In the genomic region with DNA sequence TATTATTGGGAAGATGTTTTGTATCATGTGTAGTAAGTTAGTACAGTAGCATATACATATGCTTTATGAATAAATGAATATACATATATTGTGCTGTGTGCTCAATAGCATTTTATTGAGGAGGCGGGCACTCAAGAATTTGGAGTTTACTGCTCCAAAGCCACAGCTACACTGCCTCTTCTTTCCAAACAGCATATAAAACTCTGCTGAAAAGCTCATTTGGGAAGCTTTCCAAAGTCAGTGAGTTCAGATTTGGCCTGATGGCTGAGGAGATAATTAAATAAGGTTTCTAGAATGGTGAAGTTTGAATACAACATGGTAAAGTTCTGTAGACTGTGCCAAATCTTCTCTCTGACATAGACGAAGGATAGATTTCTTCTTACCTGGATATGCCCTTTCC, we compare ENCODE assay signal across 31 cellular contexts. TPM values are rescaled to one million over a fixed set of nuclear protein-coding genes. Genes with fewer than 3 reads are reported as not detected.
"Had no signal": no experiment of that assay in that cellular context is flagged by ENCODE, and none has a peak within 500 bp of the region (broad histone marks: within the 10 kb centered on the region; RNA-seq: fewer than 3 reads in every experiment).

No MANE protein-coding gene starts in this region.

- H3K27ac ChIP-seq: ascending aorta, breast epithelium, cardiac muscle cell, colonic mucosa, epithelial cell of prostate, esophagus squamous epithelium, foreskin keratinocyte, gastrocnemius medialis, heart left ventricle had no signal

- H3K4me1 ChIP-seq: colonic mucosa had no signal

- ATAC-seq: activated naive CD4-positive, alpha-beta T cell treated with anti-CD3 and anti-CD28 coated beads, Interleukin-2, amount 50 U/mL, for 72 hours; activated T-cell treated with anti-CD3 and anti-CD28 coated beads, Interleukin-2, amount 50 U/mL, for 72 hours; foreskin keratinocyte; gastrocnemius medialis; heart left ventricle; WTC11 had no signal

- H3K36me3 ChIP-seq: ascending aorta, breast epithelium, cardiac muscle cell, colonic mucosa, esophagus squamous epithelium, gastrocnemius medialis, heart left ventricle had no signal

- FAIRE-seq: endometrium, endothelial cell of umbilical vein had no signal

- DNase-seq: activated CD4-positive, alpha-beta memory T cell treated with anti-CD3 and anti-CD28 coated beads, Interleukin-2, amount 10 ng/mL, durations not matched to agents 7 days and 5 days; activated CD4-positive, alpha-beta T cell treated with anti-CD3 and anti-CD28 coated beads for 1 hour; activated CD4-positive, alpha-beta T cell treated with anti-CD3 and anti-CD28 coated beads for 4 hours; activated CD4-positive, alpha-beta T cell treated with anti-CD3 and anti-CD28 coated beads, Interleukin-2, amount 10 ng/mL, durations not matched to agents 7 days and 5 days; activated CD4-positive, alpha-beta T cell treated with anti-CD3 and anti-CD28 coated beads, Interleukin-2, amount 50 U/mL, for 4 hours; activated CD8-positive, alpha-beta memory T cell treated with anti-CD3 and anti-CD28 coated beads, Interleukin-2, amount 50 U/mL, for 48 hours; activated gamma-delta T cell; activated naive CD4-positive, alpha-beta T cell; activated naive CD4-positive, alpha-beta T cell treated with anti-CD3 and anti-CD28 coated beads, Interleukin-2, amount 10 ng/mL, durations not matched to agents 7 days and 5 days; activated naive CD8-positive, alpha-beta T cell treated with anti-CD3 and anti-CD28 coated beads, Interleukin-2, amount 10 ng/mL, durations not matched to agents 7 days and 5 days; activated T-cell treated with anti-CD3 and anti-CD28 coated beads for 4 hours; activated T-cell treated with anti-CD3 and anti-CD28 coated beads, Interleukin-2, amount 50 U/mL, for 24 hours; activated T-cell treated with anti-CD3 and anti-CD28 coated beads, Interleukin-2, amount 50 U/mL, for 72 hours; central memory CD4-positive, alpha-beta T cell; cerebellar nuclear complex; colonic mucosa; effector CD8-positive, alpha-beta T cell; esophagus squamous epithelium; foreskin keratinocyte; gastrocnemius medialis; glutamatergic neuron; heart left ventricle; T-helper 2 cell had no signal

- H3K27me3 ChIP-seq: ascending aorta, breast epithelium, cardiac muscle cell, colonic mucosa, esophagus squamous epithelium, foreskin keratinocyte, gastrocnemius medialis, heart left ventricle had no signal

- H3K4me3 ChIP-seq: ascending aorta, breast epithelium, cardiac muscle cell, colonic mucosa, esophagus squamous epithelium, gastrocnemius medialis, heart left ventricle had no signal

- H3K9me3 ChIP-seq: ascending aorta, breast epithelium, colonic mucosa, esophagus squamous epithelium, gastrocnemius medialis, heart left ventricle had no signal

RNA-seq across cellular contexts. Expression of a gene that starts 29.8 kb away (rescaled TPM):
- total RNA-seq: ascending aorta had no signal
